In genomic region chr14:99684356-99684952, GRCh38 we compare ENCODE assay signal across 8 cellular contexts. TPM values are rescaled to one million over a fixed set of nuclear protein-coding genes. Genes with fewer than 3 reads are reported as not detected.
DNase-seq lines count a peak whose midpoint lies in the region; ATAC-seq and TF ChIP-seq lines count a peak whose summit lies in the region.

No MANE protein-coding gene starts in this region.

- DNase-seq in NCI-H1105 treated with DMSO at 0.1 percent for 48 hours (lab: John Stamatoyannopoulos, UW) (peak; percentile 11), NCI-H1105 (lab: John Stamatoyannopoulos, UW) (no peak), WERI-Rb-1 (no peak), lower lobe of right lung (no peak), vagina (ENCODE audit: extremely low spot score in 2 of 2) (peak in 1 of 2 donors; percentile 87), cerebellar cortex (ENCODE audit: low spot score) (no peak), SKM-1 (lab: John Stamatoyannopoulos, UW; ENCODE audit: unreplicated experiment) (no peak)

- H3K4me1 ChIP-seq in lower lobe of right lung, result peaks cover 17% of the 10 kb centered on the region
- H3K4me1 ChIP-seq in vagina, result peaks cover 18% of the 10 kb centered on the region

- intact Hi-C loops in lower lobe of right lung (cut with DNase I), result no loop called here
- intact Hi-C loops in vagina (cut with DNase I), result loop anchor here (5.0 kb wide), 1 partner anchor 198 kb away; no protein-coding TSS in a partner anchor

- no peaks in the 10 kb centered on the region for H3K27me3 ChIP-seq in WERI-Rb-1 (ENCODE audit: insufficient read depth, low read depth, severe bottlenecking)
- peaks cover 11% of the 10 kb centered on the region for H3K27me3 ChIP-seq in lower lobe of right lung (ENCODE audit: low read depth)
- H3K27me3 ChIP-seq in vagina, result no peaks in the 10 kb centered on the region

- TF ChIP-seq CTCF in WERI-Rb-1 (IDR thresholded peaks at IDR 0.05; ENCODE audit: low read depth, low read length), result no peak
- TF ChIP-seq CTCF in lower lobe of right lung (IDR thresholded peaks at IDR 0.05), result no peak
- no peak for TF ChIP-seq CTCF in vagina (IDR thresholded peaks at IDR 0.05)

- no peaks in the 10 kb centered on the region for H3K9me3 ChIP-seq in WERI-Rb-1 (ENCODE audit: severe bottlenecking)
- no peaks in the 10 kb centered on the region for H3K9me3 ChIP-seq in lower lobe of right lung
- no peaks in the 10 kb centered on the region for H3K9me3 ChIP-seq in vagina

- H3K27ac ChIP-seq in WERI-Rb-1, result 0 out of 2 replicates have a peak overlapping the region, but pooled peaks have one; percentile 37
- no peak overlapping the region for H3K27ac ChIP-seq in lower lobe of right lung
- no peak overlapping the region for H3K27ac ChIP-seq in vagina

- TF ChIP-seq POLR2A in vagina (IDR thresholded peaks at IDR 0.05), result no peak

- ATAC-seq in HG02763 (IDR thresholded peaks at IDR 0.05; ENCODE audit: unreplicated experiment) (peak; percentile 20), lower lobe of right lung (no peak)

- peak overlapping the region; percentile 43 for H3K4me3 ChIP-seq in WERI-Rb-1 (ENCODE audit: low read depth, low read length)
- peak overlapping the region; percentile 62 for H3K4me3 ChIP-seq in lower lobe of right lung
- peak overlapping the region; percentile 83 to 86 for H3K4me3 ChIP-seq in vagina

- H3K36me3 ChIP-seq in WERI-Rb-1 (no peaks in the 10 kb centered on the region), lower lobe of right lung (no peaks in the 10 kb centered on the region), vagina (no peaks in the 10 kb centered on the region)

RNA-seq across cellular contexts. Expression of gene CYP46A1, which starts 0.4 kb away (rescaled TPM):
- total RNA-seq in lower lobe of right lung (0.62 TPM), vagina (1.2 TPM)

RNA-seq across cellular contexts. Expression of gene HHIPL1, which starts 39.5 kb away (rescaled TPM):
- total RNA-seq in lower lobe of right lung (1.6 TPM), vagina (5.9 TPM)
